6 cellular contexts compared by ENCODE assay signal in the genomic region with DNA sequence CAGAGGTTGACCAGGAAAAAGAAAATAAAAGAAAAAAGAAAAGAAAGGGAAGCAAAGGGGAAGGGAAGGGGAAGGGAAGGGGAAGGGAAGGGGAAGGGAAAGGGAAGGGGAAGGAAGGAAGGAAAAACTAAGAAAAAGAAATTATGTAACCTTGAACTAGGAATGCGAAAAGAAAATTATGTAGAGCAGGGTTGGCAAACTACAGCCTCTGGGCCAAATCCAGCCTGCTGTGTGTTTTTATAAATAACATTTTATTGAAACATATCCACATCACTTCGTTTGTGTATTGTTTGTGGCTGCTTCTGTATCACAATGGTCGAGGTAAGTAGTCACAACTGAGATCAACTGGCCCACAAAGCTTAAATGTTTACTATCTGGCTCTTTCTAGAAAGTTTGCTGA.
"Had no signal": no experiment of that assay in that cellular context is flagged by ENCODE, and none has a peak within 500 bp of the region (broad histone marks: within the 10 kb centered on the region; RNA-seq: fewer than 3 reads in every experiment).

No MANE protein-coding gene starts in this region.

- DNase-seq: IMR-90, KBM-7, KG1 had no signal

- H3K4me2 ChIP-seq: KMS-11 had no signal

- H3K27ac ChIP-seq: HL-60, KMS-11 had no signal

- FAIRE-seq: HTR-8/SVneo had no signal

- H3K9ac ChIP-seq: KMS-11 had no signal
